8 cellular contexts compared by ENCODE assay signal in the genomic region with DNA sequence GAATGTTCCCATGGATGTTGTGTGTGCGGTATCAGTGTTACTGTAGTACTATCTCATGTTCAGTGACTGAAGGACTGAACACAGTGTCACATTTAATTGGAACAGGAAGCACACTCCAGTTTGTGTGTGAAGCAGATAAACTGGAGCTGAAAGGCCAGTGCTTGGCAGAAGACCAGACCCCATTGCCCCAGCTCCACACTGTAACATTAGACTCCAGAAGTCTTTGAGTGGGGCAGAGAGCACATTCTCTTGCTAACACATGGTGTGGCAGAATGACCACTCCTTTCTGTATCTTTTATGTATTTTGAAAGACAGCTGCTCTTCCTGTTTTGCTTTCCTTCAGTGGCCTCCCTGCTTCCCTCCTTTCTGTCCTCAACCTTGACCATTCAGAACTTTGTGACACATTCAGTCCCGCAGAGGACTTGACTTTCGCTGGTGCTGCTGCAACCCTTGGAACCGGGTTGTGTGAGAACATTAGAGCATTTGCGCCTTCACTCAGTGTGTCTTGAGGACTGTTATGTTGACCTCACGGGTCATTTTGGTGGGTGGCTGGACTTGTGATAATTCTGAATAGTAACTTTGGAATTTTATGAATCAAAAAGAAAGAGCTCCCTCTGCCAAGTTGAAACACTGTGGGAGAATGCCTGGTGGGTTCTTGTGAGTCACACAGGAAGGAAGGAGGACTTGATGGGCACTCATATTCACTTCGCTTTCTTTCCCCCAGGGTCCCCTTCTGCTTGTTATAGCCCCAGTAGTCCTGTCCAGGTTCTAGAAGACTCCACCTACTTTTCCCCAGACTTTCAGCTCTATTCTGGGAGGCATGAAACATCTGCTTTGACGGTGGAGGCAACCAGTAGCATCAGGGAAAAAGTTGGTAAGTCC. TPM values are rescaled to one million over a fixed set of nuclear protein-coding genes. Genes with fewer than 3 reads are reported as not detected.
A peak's percentile ranks its signal among the peaks of the same experiment; 100 is the strongest.
DNase-seq lines count a peak whose midpoint lies in the region; ATAC-seq and TF ChIP-seq lines count a peak whose summit lies in the region.

No MANE protein-coding gene starts in this region.

- no peak overlapping the region for H3K14ac ChIP-seq in trophoblast cell (ENCODE audit: low read length)

- WGBS in trophoblast cell (ENCODE audit: extremely low coverage, insufficient coverage, insufficient read length) = no CpG with 5 or more reads among the region's 8 CpGs

- no peak overlapping the region for H2AFZ ChIP-seq in trophoblast cell (ENCODE audit: insufficient read depth, low read length, poor library complexity)

- no peaks in the 10 kb centered on the region for H3K27me3 Mint-ChIP-seq in Calu3 (ENCODE audit: unreplicated experiment)

- peaks cover 3% of the 10 kb centered on the region for H3K9me3 ChIP-seq in trophoblast cell (ENCODE audit: insufficient read depth, low read depth, low read length)

- H3K27ac ChIP-seq in trophoblast cell (ENCODE audit: low read depth, low read length) = no peak overlapping the region

- DNase-seq in Calu3 (peak; percentile 33), fibroblast of gingiva (ENCODE audit: low read depth) (peak; percentile 94), trophoblast cell (no peak), NCI-H2171 treated with DMSO at 0.1 percent for 48 hours (lab: John Stamatoyannopoulos, UW) (no peak), NCI-H187 (lab: John Stamatoyannopoulos, UW) (no peak)
- no peak for DNase-seq in stimulated activated CD4-positive, alpha-beta T cell treated with anti-CD3 and anti-CD28 coated beads, Interleukin-15, amount 100 ng/mL, for 24 hours

- CTCF ChIA-PET in Calu3 (lab: Charles Lee) = interaction anchor here (0.8 to 1.1 kb wide), 3 partner anchors 8 to 25 kb away, joined by 3 to 4 read pairs (median 3); no protein-coding TSS in a partner anchor

- no peak overlapping the region for H4K12ac ChIP-seq in trophoblast cell (ENCODE audit: low read depth, low read length)

- no TSS peak for BruUV-seq in Calu3 (replicated peaks; lab: Mats Ljungman, UMichigan)

- intact Hi-C loops in Calu3 (cut with micrococcal nuclease; ENCODE audit: unreplicated experiment) = loop anchor here (5.0 kb wide), 1 partner anchor 38 kb away; no protein-coding TSS in a partner anchor

- H3K9me3 Mint-ChIP-seq in Calu3 (ENCODE audit: low read depth, unreplicated experiment) = no peaks in the 10 kb centered on the region

- H4K8ac ChIP-seq in trophoblast cell (ENCODE audit: low read depth, low read length) = no peak overlapping the region

- no peak for TF ChIP-seq CTCF in Calu3 (IDR thresholded peaks at IDR 0.05; ENCODE audit: unreplicated experiment)

- H3K27me3 ChIP-seq in trophoblast cell (ENCODE audit: insufficient read depth, low read length) = no peaks in the 10 kb centered on the region

- H2AK5ac ChIP-seq in trophoblast cell (ENCODE audit: low read length) = no peak overlapping the region

- no peak overlapping the region for H2BK12ac ChIP-seq in trophoblast cell (ENCODE audit: low read length)

- H3K36me3 Mint-ChIP-seq in Calu3 (ENCODE audit: insufficient read depth, unreplicated experiment) = peaks cover 5% of the 10 kb centered on the region

- no peak overlapping the region for H3K9ac ChIP-seq in trophoblast cell (ENCODE audit: low read length)

- peaks cover 11% of the 10 kb centered on the region for H3K79me2 ChIP-seq in trophoblast cell (ENCODE audit: control insufficient read depth, insufficient read depth, low read length, poor library complexity)

- no peak overlapping the region for H2BK5ac ChIP-seq in trophoblast cell (ENCODE audit: low read depth, low read length, poor library complexity)

- no peak overlapping the region for H3K23ac ChIP-seq in trophoblast cell (ENCODE audit: low read length)

- peak overlapping the region; percentile 17 for H3K4ac ChIP-seq in trophoblast cell (ENCODE audit: low read depth, low read length)

- no peak overlapping the region for H3K18ac ChIP-seq in trophoblast cell (ENCODE audit: low read length)

- peaks cover 3 to 6% of the 10 kb centered on the region in 2 experiments for H3K36me3 ChIP-seq in trophoblast cell (ENCODE audit: control insufficient read depth in 1 of 2, insufficient read depth in 2 of 2, low read length in 2 of 2)

- H3K27ac Mint-ChIP-seq in Calu3 (ENCODE audit: unreplicated experiment) = no peak overlapping the region

- no peaks in the 10 kb centered on the region for H3K79me1 ChIP-seq in trophoblast cell (ENCODE audit: low read length)

- no peak overlapping the region for H3K4me3 ChIP-seq in trophoblast cell (ENCODE audit: low read depth, low read length)

- ATAC-seq in GM21737 (IDR thresholded peaks at IDR 0.05; ENCODE audit: unreplicated experiment) = no peak

- H2BK120ac ChIP-seq in trophoblast cell (ENCODE audit: insufficient read depth, low read length, poor library complexity) = no peak overlapping the region

- H3K4me1 ChIP-seq in trophoblast cell (ENCODE audit: control insufficient read depth in 1 of 2, insufficient read depth in 2 of 2, low read length in 2 of 2) = peaks cover 6 to 12% of the 10 kb centered on the region in 2 experiments

- H3K4me2 ChIP-seq in trophoblast cell (ENCODE audit: low read length) = no peak overlapping the region

- no peak overlapping the region for H4K91ac ChIP-seq in trophoblast cell (ENCODE audit: low read depth, low read length)

- peaks cover 51% of the 10 kb centered on the region for H3K4me1 Mint-ChIP-seq in Calu3 (ENCODE audit: low read depth, unreplicated experiment)

- no peak overlapping the region for H3K4me3 Mint-ChIP-seq in Calu3 (ENCODE audit: low read depth, unreplicated experiment)

TF ChIP-seq in PFSK-1, 5 proteins besides CTCF, POLR2A, EP300 and RAD21:
- TF ChIP-seq FOXP2 (optimal IDR thresholded peaks at IDR 0.05; ENCODE audit: borderline replicate concordance, extremely low read depth, extremely low read length, insufficient read depth) (peak; percentile 56), POLR2AphosphoS5 (IDR thresholded peaks at IDR 0.05; ENCODE audit: low read depth, low read length) (peak; percentile 79), TAF1 (IDR thresholded peaks at IDR 0.05; ENCODE audit: borderline replicate concordance, insufficient read depth, low read length) (peak; percentile 56; the same call in 1 of the 2 replicates), SIN3A (IDR thresholded peaks at IDR 0.05; ENCODE audit: borderline replicate concordance, insufficient read depth, low read length) (peak; percentile 98)
- TF ChIP-seq, protein P1, sequence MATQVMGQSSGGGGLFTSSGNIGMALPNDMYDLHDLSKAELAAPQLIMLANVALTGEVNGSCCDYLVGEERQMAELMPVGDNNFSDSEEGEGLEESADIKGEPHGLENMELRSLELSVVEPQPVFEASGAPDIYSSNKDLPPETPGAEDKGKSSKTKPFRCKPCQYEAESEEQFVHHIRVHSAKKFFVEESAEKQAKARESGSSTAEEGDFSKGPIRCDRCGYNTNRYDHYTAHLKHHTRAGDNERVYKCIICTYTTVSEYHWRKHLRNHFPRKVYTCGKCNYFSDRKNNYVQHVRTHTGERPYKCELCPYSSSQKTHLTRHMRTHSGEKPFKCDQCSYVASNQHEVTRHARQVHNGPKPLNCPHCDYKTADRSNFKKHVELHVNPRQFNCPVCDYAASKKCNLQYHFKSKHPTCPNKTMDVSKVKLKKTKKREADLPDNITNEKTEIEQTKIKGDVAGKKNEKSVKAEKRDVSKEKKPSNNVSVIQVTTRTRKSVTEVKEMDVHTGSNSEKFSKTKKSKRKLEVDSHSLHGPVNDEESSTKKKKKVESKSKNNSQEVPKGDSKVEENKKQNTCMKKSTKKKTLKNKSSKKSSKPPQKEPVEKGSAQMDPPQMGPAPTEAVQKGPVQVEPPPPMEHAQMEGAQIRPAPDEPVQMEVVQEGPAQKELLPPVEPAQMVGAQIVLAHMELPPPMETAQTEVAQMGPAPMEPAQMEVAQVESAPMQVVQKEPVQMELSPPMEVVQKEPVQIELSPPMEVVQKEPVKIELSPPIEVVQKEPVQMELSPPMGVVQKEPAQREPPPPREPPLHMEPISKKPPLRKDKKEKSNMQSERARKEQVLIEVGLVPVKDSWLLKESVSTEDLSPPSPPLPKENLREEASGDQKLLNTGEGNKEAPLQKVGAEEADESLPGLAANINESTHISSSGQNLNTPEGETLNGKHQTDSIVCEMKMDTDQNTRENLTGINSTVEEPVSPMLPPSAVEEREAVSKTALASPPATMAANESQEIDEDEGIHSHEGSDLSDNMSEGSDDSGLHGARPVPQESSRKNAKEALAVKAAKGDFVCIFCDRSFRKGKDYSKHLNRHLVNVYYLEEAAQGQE (IDR thresholded peaks at IDR 0.05; ENCODE audit: insufficient read depth in 1 of 2, low read depth in 2 of 2, low read length in 2 of 2) = peak in 1 of 2 experiments; percentile 63; a peak in 2 of 4 replicates

RNA-seq across cellular contexts. Expression of a gene that starts 26.4 kb away (rescaled TPM):
- total RNA-seq in Calu3 (2022) = 22.0 and 24.2 TPM in 2 replicates
- polyA plus RNA-seq in PFSK-1 (2012; ENCODE audit: insufficient read length, low read depth) = 43.4 TPM
- 31.6 and 32.9 TPM in 2 replicates for polyA plus RNA-seq in trophoblast cell (2013)

Comparison
In these comparisons a context has a peak if more than half of its experiments do, and no peak if none do; other contexts are left out.
1. DNase-seq: peak in Calu3 (single experiment) and fibroblast of gingiva (single experiment); none in trophoblast cell (0 of 2), stimulated activated CD4-positive, alpha-beta T cell treated with anti-CD3 and anti-CD28 coated beads, Interleukin-15, amount 100 ng/mL, for 24 hours (single experiment), NCI-H2171 treated with DMSO at 0.1 percent for 48 hours (single experiment) and NCI-H187 (0 of 2).